Comparison of ENCODE assay signal across 1 cellular context in the genomic region with DNA sequence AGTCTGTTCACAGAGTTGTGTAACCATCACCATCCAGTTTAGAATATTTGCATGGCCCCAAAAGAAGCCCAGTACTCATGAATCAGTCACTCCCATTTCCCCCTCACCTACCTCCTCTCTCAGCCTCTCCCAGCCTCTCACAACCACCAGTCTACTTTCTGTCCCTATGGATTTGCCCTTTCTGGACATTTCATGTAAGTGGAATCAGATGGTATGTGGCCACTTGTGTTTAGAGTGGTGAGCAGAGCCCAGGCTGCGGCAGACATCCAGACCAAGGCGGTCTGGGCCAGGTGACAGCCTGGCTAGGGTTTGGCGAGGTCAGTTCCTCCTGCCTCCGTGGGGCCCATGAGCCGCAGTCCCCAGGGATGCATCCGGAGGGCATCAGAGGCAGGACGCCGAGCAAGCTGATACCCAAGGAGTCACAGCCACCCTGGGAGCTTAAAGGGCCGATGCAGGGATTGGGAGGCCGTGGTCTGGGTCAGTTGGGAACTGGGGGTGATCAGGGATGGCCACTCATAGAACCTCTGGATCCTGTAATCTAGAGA.
TF ChIP-seq lines count a peak whose summit lies in the region.

No MANE protein-coding gene starts in this region.

TF ChIP-seq in K562, 482 proteins besides CTCF, POLR2A, EP300 and RAD21 (continued from another document and continues in another):
- TF ChIP-seq ZNF436 (CRISPR knock-in tag; IDR thresholded peaks at IDR 0.05) = peak; percentile 45; the same call in 1 of the 2 replicates
- TF ChIP-seq, protein P1, sequence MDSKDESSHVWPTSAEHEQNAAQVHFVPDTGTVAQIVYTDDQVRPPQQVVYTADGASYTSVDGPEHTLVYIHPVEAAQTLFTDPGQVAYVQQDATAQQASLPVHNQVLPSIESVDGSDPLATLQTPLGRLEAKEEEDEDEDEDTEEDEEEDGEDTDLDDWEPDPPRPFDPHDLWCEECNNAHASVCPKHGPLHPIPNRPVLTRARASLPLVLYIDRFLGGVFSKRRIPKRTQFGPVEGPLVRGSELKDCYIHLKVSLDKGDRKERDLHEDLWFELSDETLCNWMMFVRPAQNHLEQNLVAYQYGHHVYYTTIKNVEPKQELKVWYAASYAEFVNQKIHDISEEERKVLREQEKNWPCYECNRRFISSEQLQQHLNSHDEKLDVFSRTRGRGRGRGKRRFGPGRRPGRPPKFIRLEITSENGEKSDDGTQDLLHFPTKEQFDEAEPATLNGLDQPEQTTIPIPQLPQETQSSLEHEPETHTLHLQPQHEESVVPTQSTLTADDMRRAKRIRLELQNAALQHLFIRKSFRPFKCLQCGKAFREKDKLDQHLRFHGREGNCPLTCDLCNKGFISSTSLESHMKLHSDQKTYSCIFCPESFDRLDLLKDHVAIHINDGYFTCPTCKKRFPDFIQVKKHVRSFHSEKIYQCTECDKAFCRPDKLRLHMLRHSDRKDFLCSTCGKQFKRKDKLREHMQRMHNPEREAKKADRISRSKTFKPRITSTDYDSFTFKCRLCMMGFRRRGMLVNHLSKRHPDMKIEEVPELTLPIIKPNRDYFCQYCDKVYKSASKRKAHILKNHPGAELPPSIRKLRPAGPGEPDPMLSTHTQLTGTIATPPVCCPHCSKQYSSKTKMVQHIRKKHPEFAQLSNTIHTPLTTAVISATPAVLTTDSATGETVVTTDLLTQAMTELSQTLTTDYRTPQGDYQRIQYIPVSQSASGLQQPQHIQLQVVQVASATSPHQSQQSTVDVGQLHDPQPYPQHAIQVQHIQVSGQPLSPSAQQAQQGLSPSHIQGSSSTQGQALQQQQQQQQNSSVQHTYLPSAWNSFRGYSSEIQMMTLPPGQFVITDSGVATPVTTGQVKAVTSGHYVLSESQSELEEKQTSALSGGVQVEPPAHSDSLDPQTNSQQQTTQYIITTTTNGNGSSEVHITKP (IDR thresholded peaks at IDR 0.05; ENCODE audit: partially characterized antibody) = no peak
- TF ChIP-seq, protein P2, sequence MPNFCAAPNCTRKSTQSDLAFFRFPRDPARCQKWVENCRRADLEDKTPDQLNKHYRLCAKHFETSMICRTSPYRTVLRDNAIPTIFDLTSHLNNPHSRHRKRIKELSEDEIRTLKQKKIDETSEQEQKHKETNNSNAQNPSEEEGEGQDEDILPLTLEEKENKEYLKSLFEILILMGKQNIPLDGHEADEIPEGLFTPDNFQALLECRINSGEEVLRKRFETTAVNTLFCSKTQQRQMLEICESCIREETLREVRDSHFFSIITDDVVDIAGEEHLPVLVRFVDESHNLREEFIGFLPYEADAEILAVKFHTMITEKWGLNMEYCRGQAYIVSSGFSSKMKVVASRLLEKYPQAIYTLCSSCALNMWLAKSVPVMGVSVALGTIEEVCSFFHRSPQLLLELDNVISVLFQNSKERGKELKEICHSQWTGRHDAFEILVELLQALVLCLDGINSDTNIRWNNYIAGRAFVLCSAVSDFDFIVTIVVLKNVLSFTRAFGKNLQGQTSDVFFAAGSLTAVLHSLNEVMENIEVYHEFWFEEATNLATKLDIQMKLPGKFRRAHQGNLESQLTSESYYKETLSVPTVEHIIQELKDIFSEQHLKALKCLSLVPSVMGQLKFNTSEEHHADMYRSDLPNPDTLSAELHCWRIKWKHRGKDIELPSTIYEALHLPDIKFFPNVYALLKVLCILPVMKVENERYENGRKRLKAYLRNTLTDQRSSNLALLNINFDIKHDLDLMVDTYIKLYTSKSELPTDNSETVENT (CRISPR knock-in tag; IDR thresholded peaks at IDR 0.05) = 0 out of 2 replicates have a peak, but pooled peaks have one; percentile 59
- no peak for TF ChIP-seq TCF7L2 (IDR thresholded peaks at IDR 0.05; ENCODE audit: low read depth, low read length)
- no peak for TF ChIP-seq SAP30 (IDR thresholded peaks at IDR 0.05; ENCODE audit: borderline replicate concordance, insufficient read depth, low read depth, low read length, poor library complexity, severe bottlenecking)
- no peak for TF ChIP-seq DLX4 (CRISPR knock-in tag; IDR thresholded peaks at IDR 0.05)
- TF ChIP-seq PPARD (CRISPR knock-in tag; IDR thresholded peaks at IDR 0.05) = no peak
- TF ChIP-seq LEF1 (IDR thresholded peaks at IDR 0.05) = 0 out of 2 replicates have a peak, but pooled peaks have one; percentile 3
- 0 out of 2 replicates have a peak, but pooled peaks have one; percentile 66 for TF ChIP-seq ELF4 (CRISPR knock-in tag; IDR thresholded peaks at IDR 0.05)
- no peak for TF ChIP-seq NR4A1 (CRISPR knock-in tag; IDR thresholded peaks at IDR 0.05)
- TF ChIP-seq NR4A1 (tag; IDR thresholded peaks at IDR 0.05) = no peak
- TF ChIP-seq TARDBP (IDR thresholded peaks at IDR 0.05) = no peak
- TF ChIP-seq, protein P3, sequence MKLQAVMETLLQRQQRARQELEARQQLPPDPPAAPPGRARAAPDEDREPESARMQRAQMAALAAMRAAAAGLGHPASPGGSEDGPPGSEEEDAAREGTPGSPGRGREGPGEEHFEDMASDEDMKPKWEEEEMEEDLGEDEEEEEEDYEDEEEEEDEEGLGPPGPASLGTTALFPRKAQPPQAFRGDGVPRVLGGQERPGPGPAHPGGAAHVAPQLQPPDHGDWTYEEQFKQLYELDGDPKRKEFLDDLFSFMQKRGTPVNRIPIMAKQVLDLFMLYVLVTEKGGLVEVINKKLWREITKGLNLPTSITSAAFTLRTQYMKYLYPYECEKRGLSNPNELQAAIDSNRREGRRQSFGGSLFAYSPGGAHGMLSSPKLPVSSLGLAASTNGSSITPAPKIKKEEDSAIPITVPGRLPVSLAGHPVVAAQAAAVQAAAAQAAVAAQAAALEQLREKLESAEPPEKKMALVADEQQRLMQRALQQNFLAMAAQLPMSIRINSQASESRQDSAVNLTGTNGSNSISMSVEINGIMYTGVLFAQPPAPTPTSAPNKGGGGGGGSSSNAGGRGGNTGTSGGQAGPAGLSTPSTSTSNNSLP (IDR thresholded peaks at IDR 0.05; ENCODE audit: borderline replicate concordance, low read depth, low read length) = no peak
- TF ChIP-seq NR1H2 (CRISPR knock-in tag; IDR thresholded peaks at IDR 0.05) = 0 out of 2 replicates have a peak, but pooled peaks have one; percentile 10
- TF ChIP-seq, protein P4, sequence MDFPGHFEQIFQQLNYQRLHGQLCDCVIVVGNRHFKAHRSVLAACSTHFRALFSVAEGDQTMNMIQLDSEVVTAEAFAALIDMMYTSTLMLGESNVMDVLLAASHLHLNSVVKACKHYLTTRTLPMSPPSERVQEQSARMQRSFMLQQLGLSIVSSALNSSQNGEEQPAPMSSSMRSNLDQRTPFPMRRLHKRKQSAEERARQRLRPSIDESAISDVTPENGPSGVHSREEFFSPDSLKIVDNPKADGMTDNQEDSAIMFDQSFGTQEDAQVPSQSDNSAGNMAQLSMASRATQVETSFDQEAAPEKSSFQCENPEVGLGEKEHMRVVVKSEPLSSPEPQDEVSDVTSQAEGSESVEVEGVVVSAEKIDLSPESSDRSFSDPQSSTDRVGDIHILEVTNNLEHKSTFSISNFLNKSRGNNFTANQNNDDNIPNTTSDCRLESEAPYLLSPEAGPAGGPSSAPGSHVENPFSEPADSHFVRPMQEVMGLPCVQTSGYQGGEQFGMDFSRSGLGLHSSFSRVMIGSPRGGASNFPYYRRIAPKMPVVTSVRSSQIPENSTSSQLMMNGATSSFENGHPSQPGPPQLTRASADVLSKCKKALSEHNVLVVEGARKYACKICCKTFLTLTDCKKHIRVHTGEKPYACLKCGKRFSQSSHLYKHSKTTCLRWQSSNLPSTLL (IDR thresholded peaks at IDR 0.05) = no peak
- no peak for TF ChIP-seq NFATC3 (IDR thresholded peaks at IDR 0.05)
- TF ChIP-seq SNIP1 (IDR thresholded peaks at IDR 0.05; ENCODE audit: low read depth) = no peak
- no peak for TF ChIP-seq ZNF316 (IDR thresholded peaks at IDR 0.05)
- no peak for TF ChIP-seq HNRNPL (IDR thresholded peaks at IDR 0.05; ENCODE audit: low read depth, low read length)
- 0 out of 2 replicates have a peak, but pooled peaks have one; percentile 55 for TF ChIP-seq IFI16 (CRISPR knock-in tag; IDR thresholded peaks at IDR 0.05)
- no peak for TF ChIP-seq PHF20 (IDR thresholded peaks at IDR 0.05; ENCODE audit: partially characterized antibody)
- TF ChIP-seq TFE3 (CRISPR knock-in tag; IDR thresholded peaks at IDR 0.05) = no peak
- TF ChIP-seq ILK (tag; IDR thresholded peaks at IDR 0.05; ENCODE audit: borderline replicate concordance, low read depth) = no peak
- TF ChIP-seq, protein P5, sequence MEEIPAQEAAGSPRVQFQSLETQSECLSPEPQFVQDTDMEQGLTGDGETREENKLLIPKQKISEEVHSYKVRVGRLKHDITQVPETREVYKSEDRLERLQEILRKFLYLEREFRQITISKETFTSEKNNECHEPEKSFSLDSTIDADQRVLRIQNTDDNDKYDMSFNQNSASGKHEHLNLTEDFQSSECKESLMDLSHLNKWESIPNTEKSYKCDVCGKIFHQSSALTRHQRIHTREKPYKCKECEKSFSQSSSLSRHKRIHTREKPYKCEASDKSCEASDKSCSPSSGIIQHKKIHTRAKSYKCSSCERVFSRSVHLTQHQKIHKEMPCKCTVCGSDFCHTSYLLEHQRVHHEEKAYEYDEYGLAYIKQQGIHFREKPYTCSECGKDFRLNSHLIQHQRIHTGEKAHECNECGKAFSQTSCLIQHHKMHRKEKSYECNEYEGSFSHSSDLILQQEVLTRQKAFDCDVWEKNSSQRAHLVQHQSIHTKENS (CRISPR knock-in tag; IDR thresholded peaks at IDR 0.05) = 0 out of 2 replicates have a peak, but pooled peaks have one; percentile 36
- no peak for TF ChIP-seq BCOR (IDR thresholded peaks at IDR 0.05)
- TF ChIP-seq RUNX1 (IDR thresholded peaks at IDR 0.05; ENCODE audit: low read depth) = no peak
- TF ChIP-seq, protein P6, sequence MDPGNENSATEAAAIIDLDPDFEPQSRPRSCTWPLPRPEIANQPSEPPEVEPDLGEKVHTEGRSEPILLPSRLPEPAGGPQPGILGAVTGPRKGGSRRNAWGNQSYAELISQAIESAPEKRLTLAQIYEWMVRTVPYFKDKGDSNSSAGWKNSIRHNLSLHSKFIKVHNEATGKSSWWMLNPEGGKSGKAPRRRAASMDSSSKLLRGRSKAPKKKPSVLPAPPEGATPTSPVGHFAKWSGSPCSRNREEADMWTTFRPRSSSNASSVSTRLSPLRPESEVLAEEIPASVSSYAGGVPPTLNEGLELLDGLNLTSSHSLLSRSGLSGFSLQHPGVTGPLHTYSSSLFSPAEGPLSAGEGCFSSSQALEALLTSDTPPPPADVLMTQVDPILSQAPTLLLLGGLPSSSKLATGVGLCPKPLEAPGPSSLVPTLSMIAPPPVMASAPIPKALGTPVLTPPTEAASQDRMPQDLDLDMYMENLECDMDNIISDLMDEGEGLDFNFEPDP (CRISPR knock-in tag; IDR thresholded peaks at IDR 0.05) = 0 out of 2 replicates have a peak, but pooled peaks have one; percentile 20
- TF ChIP-seq ZNF165 (CRISPR knock-in tag; IDR thresholded peaks at IDR 0.05; ENCODE audit: borderline replicate concordance) = no peak
- TF ChIP-seq, protein P7, sequence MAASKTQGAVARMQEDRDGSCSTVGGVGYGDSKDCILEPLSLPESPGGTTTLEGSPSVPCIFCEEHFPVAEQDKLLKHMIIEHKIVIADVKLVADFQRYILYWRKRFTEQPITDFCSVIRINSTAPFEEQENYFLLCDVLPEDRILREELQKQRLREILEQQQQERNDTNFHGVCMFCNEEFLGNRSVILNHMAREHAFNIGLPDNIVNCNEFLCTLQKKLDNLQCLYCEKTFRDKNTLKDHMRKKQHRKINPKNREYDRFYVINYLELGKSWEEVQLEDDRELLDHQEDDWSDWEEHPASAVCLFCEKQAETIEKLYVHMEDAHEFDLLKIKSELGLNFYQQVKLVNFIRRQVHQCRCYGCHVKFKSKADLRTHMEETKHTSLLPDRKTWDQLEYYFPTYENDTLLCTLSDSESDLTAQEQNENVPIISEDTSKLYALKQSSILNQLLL (CRISPR knock-in tag; IDR thresholded peaks at IDR 0.05; ENCODE audit: borderline replicate concordance) = peak; percentile 69; the same call in 1 of the 2 replicates
- no peak for TF ChIP-seq C11orf30 (IDR thresholded peaks at IDR 0.05; ENCODE audit: low read depth)
- no peak for TF ChIP-seq XRCC3 (IDR thresholded peaks at IDR 0.05)
- TF ChIP-seq ZNF77 (CRISPR knock-in tag; IDR thresholded peaks at IDR 0.05) = peak; percentile 73; the same call in 1 of the 2 replicates
- TF ChIP-seq ZNF354B (CRISPR knock-in tag; IDR thresholded peaks at IDR 0.05) = no peak
- TF ChIP-seq PBX2 (CRISPR knock-in tag; IDR thresholded peaks at IDR 0.05; ENCODE audit: low read depth) = no peak
- TF ChIP-seq PBX2 (tag; conservative IDR thresholded peaks at IDR 0.05; ENCODE audit: low read depth) = no peak
